15 cellular contexts compared by ENCODE assay signal in the genomic region with DNA sequence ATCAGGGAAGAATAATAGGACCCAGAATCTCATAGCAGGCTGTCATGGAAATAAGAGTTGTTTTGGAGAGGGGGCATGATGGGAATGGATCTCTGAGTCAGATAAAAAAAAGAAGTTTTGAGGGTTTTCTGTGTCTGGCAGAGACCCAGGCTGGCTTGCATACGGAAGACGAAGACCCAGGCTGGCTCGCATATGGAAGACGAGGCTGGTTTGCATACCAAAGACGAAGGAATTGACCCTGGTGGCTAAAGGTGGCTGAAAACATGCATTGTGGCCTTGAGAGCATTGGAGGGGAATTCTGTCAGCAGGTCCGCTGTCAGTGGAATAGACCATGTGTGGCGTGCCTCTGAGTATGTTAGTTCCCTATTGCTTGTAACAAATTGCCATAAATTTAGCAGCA.
"Had no signal": no experiment of that assay in that cellular context is flagged by ENCODE, and none has a peak within 500 bp of the region (broad histone marks: within the 10 kb centered on the region; RNA-seq: fewer than 3 reads in every experiment).

No MANE protein-coding gene starts in this region.

- H3K9me3 ChIP-seq: esophagus squamous epithelium, pancreas had no signal

- H3K27ac Mint-ChIP-seq: activated CD4-positive, alpha-beta T cell treated with anti-CD3 and anti-CD28 coated beads, Interleukin-2, amount 10 ng/mL, durations not matched to agents 7 days and 5 days; activated naive CD8-positive, alpha-beta T cell treated with anti-CD3 and anti-CD28 coated beads for 36 hours; activated T-cell treated with anti-CD3 and anti-CD28 coated beads, Interleukin-2, amount 50 U/mL, for 72 hours; naive B cell; stimulated activated naive CD8-positive, alpha-beta T cell treated with anti-CD3 and anti-CD28 coated beads, Interleukin-15, amount 100 ng/mL, for 72 hours; type B pancreatic cell had no signal

- H3K36me3 Mint-ChIP-seq: activated naive CD8-positive, alpha-beta T cell treated with anti-CD3 and anti-CD28 coated beads for 36 hours; naive B cell; type B pancreatic cell had no signal

- H3K9me3 Mint-ChIP-seq: type B pancreatic cell had no signal

- H3K4me3 Mint-ChIP-seq: activated CD4-positive, alpha-beta T cell treated with anti-CD3 and anti-CD28 coated beads, Interleukin-2, amount 10 ng/mL, durations not matched to agents 7 days and 5 days; activated naive CD8-positive, alpha-beta T cell treated with anti-CD3 and anti-CD28 coated beads for 36 hours; activated T-cell treated with anti-CD3 and anti-CD28 coated beads, Interleukin-2, amount 50 U/mL, for 72 hours; naive B cell; stimulated activated naive CD8-positive, alpha-beta T cell treated with anti-CD3 and anti-CD28 coated beads, Interleukin-15, amount 100 ng/mL, for 72 hours; type B pancreatic cell had no signal

- H3K36me3 ChIP-seq: cardiac muscle cell, esophagus squamous epithelium, pancreas had no signal

- ATAC-seq: activated T-cell treated with anti-CD3 and anti-CD28 coated beads, Interleukin-2, amount 50 U/mL, for 72 hours; left lobe of liver; pancreas; stimulated activated naive CD8-positive, alpha-beta T cell treated with anti-CD3 and anti-CD28 coated beads, Interleukin-15, amount 100 ng/mL, for 72 hours had no signal

- H3K4me1 ChIP-seq: esophagus squamous epithelium, pancreas had no signal

- H3K27me3 Mint-ChIP-seq: activated CD4-positive, alpha-beta T cell treated with anti-CD3 and anti-CD28 coated beads, Interleukin-2, amount 10 ng/mL, durations not matched to agents 7 days and 5 days; activated naive CD8-positive, alpha-beta T cell treated with anti-CD3 and anti-CD28 coated beads for 36 hours; naive B cell; stimulated activated naive CD8-positive, alpha-beta T cell treated with anti-CD3 and anti-CD28 coated beads, Interleukin-15, amount 100 ng/mL, for 72 hours; type B pancreatic cell had no signal

- H3K4me3 ChIP-seq: cardiac muscle cell, esophagus squamous epithelium, pancreas had no signal

- H3K27me3 ChIP-seq: cardiac muscle cell, esophagus squamous epithelium, pancreas had no signal

- DNase-seq: activated CD4-positive, alpha-beta T cell treated with anti-CD3 and anti-CD28 coated beads, Interleukin-2, amount 10 ng/mL, durations not matched to agents 7 days and 5 days; activated CD8-positive, alpha-beta memory T cell treated with anti-CD3 and anti-CD28 coated beads, Interleukin-2, amount 50 U/mL, for 48 hours; activated naive CD8-positive, alpha-beta T cell treated with anti-CD3 and anti-CD28 coated beads for 36 hours; activated T-cell treated with anti-CD3 and anti-CD28 coated beads, Interleukin-2, amount 50 U/mL, for 72 hours; anterior cingulate cortex; esophagus squamous epithelium; foreskin melanocyte; naive B cell; pancreas; stimulated activated CD4-positive, alpha-beta T cell treated with anti-CD3 and anti-CD28 coated beads, Interleukin-1b, Interleukin-23, amount 100 ng/mL, for 48 hours; stimulated activated naive CD8-positive, alpha-beta T cell treated with anti-CD3 and anti-CD28 coated beads, Interleukin-15, amount 100 ng/mL, for 72 hours; SW 1271 had no signal

- H3K4me1 Mint-ChIP-seq: activated CD4-positive, alpha-beta T cell treated with anti-CD3 and anti-CD28 coated beads, Interleukin-2, amount 10 ng/mL, durations not matched to agents 7 days and 5 days; activated naive CD8-positive, alpha-beta T cell treated with anti-CD3 and anti-CD28 coated beads for 36 hours; naive B cell; stimulated activated naive CD8-positive, alpha-beta T cell treated with anti-CD3 and anti-CD28 coated beads, Interleukin-15, amount 100 ng/mL, for 72 hours had no signal

- H3K27ac ChIP-seq: cardiac muscle cell, esophagus squamous epithelium, pancreas had no signal
